In the genomic region with DNA sequence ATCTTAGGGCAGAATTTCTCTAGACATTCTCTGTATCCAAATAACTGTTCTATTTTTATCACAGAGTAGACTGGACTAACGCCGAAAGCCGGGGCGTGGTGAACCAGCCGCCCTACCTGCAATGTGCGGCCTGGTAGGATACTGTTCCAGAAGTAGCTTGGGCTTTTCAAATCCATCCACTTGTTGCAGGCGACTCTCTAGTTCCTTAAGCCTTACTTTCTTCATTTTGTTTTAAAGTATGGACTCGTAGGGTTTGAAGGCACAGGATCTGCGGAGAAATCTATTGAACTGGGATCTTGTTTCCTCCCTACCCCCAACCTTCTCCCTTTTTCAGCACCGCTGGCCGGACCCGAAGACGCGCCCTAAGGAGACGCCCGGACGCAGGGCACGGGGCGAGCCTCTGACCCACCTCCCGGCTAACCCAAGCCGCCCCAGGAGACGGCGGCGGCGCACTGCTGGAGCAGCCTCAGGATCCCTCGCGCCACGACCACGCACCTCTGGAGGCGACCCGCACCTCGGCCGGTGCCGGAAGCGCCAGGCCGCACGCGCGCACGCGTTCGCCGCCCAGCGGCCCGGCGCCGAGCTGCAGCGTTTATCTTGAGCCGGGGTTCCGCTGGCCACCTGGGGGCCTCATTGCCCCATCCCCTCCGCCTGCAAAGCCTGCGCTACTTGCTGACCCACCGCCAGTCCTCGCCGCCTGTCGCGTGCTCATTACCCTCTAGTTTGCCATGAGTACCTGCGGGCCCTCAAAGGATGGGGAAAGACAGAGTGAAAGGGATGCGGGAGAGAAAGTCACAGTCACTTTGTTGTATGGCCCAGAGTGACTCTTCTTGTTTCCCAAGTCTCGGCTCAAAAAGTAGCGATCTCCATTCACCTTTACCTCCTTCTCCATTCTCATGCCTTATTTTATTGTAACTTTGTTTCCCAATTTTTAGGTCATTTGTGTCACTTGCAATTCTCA, we compare ENCODE assay signal across 8 cellular contexts. TPM values are rescaled to one million over a fixed set of nuclear protein-coding genes. Genes with fewer than 3 reads are reported as not detected.
DNase-seq lines count a peak whose midpoint lies in the region; ATAC-seq and TF ChIP-seq lines count a peak whose summit lies in the region.

A gene (minus strand): TSS at position 533 of the 961 bp plus-strand sequence. CDS start 308 bp downstream, at position 225.

- H3K9me3 Mint-ChIP-seq in activated CD4-positive, alpha-beta T cell treated with anti-CD3 and anti-CD28 coated beads for 36 hours (ENCODE audit: low read depth) = no peaks in the 10 kb centered on the region

- CTCF ChIA-PET in activated CD4-positive, alpha-beta T cell treated with anti-CD3 and anti-CD28 coated beads for 36 hours (lab: Charles Lee) = interaction anchor here (0.6 to 1.8 kb wide), 16 partner anchors 9 to 1270 kb away, joined by 3 to 11 read pairs (median 3); a partner anchor contains a TSS

- no peaks in the 10 kb centered on the region for H3K27me3 Mint-ChIP-seq in activated CD4-positive, alpha-beta T cell treated with anti-CD3 and anti-CD28 coated beads for 36 hours

- peak; percentile 63 for ATAC-seq in GM19025 (IDR thresholded peaks at IDR 0.05; ENCODE audit: low read depth, unreplicated experiment)
- ATAC-seq in HG03280 (IDR thresholded peaks at IDR 0.05; ENCODE audit: unreplicated experiment) = peak; percentile 65
- ATAC-seq in activated CD4-positive, alpha-beta T cell treated with anti-CD3 and anti-CD28 coated beads for 36 hours = peak; percentile 72

- POLR2A ChIA-PET in activated CD4-positive, alpha-beta T cell treated with anti-CD3 and anti-CD28 coated beads for 36 hours (lab: Charles Lee) = interaction anchor here (0.7 to 1.4 kb wide), 2 partner anchors 13 to 251 kb away, joined by 3 read pairs; a partner anchor contains a TSS

- peaks cover 55% of the 10 kb centered on the region for H3K4me1 Mint-ChIP-seq in activated CD4-positive, alpha-beta T cell treated with anti-CD3 and anti-CD28 coated beads for 36 hours

- intact Hi-C loops in activated CD4-positive, alpha-beta T cell treated with anti-CD3 and anti-CD28 coated beads for 36 hours (cut with DNase I, micrococcal nuclease) = loop anchor here (1.0 to 10.0 kb wide), 10 partner anchors 52 to 1580 kb away; a partner anchor contains a TSS

- peak within 1 kb of the TSS; percentile 89 for H3K27ac Mint-ChIP-seq in activated CD4-positive, alpha-beta T cell treated with anti-CD3 and anti-CD28 coated beads for 36 hours

- DNase-seq in AML-193 (lab: John Stamatoyannopoulos, UW) (peak; percentile 78 to 79), NCI-H460 (ENCODE audit: extremely low read depth, low read depth) (peak; percentile 80), choroid plexus epithelial cell (ENCODE audit: low read depth) (peak; percentile 80), kidney glomerular epithelial cell (lab: John Stamatoyannopoulos, UW) (peak; percentile 84)
- peak; percentile 89 for DNase-seq in activated CD4-positive, alpha-beta T cell treated with anti-CD3 and anti-CD28 coated beads for 36 hours
- DNase-seq in stimulated activated CD4-positive, alpha-beta T cell treated with anti-CD3 and anti-CD28 coated beads, Interleukin-1b, Interleukin-23, amount 100 ng/mL, for 1 hour (ENCODE audit: low read depth in 2 of 2) = peak; percentile 12 to 60

- peak; percentile 67 for TF ChIP-seq CTCF in choroid plexus epithelial cell (conservative IDR thresholded peaks at IDR 0.05; ENCODE audit: low read depth, low read length)

- H3K36me3 Mint-ChIP-seq in activated CD4-positive, alpha-beta T cell treated with anti-CD3 and anti-CD28 coated beads for 36 hours (ENCODE audit: low read depth) = peaks cover 29% of the 10 kb centered on the region

- peak within 1 kb of the TSS; percentile 93 for H3K4me3 ChIP-seq in choroid plexus epithelial cell (ENCODE audit: low read depth, low read length)

- peak within 1 kb of the TSS; percentile 83 for H3K4me3 Mint-ChIP-seq in activated CD4-positive, alpha-beta T cell treated with anti-CD3 and anti-CD28 coated beads for 36 hours

RNA-seq across cellular contexts. Expression of the gene that starts here (rescaled TPM):
- total RNA-seq in NCI-H460 (2014; rRNA removed; shearing (Covaris generic)) = 154 and 170 TPM in 2 replicates
- 79.9 and 95.2 TPM in 2 replicates for polyA plus RNA-seq in NCI-H460 (2014; cell fraction: nucleus; rRNA removed)
- total RNA-seq in activated CD4-positive, alpha-beta T cell treated with anti-CD3 and anti-CD28 coated beads for 36 hours = 100 to 1,000 TPM; 129 to 165 TPM

Comparison
In these comparisons a context has a peak if more than half of its experiments do, and no peak if none do; other contexts are left out.
1. Peak in every context shown above with its lines: DNase-seq, ATAC-seq and H3K4me3 ChIP-seq.
2. DNase-seq: peak in every context shown above with its lines; median percentile 89 in activated CD4-positive, alpha-beta T cell treated with anti-CD3 and anti-CD28 coated beads for 36 hours; 84 in kidney glomerular epithelial cell; 80 in NCI-H460; 80 in choroid plexus epithelial cell; 78 in AML-193; 36 in stimulated activated CD4-positive, alpha-beta T cell treated with anti-CD3 and anti-CD28 coated beads, Interleukin-1b, Interleukin-23, amount 100 ng/mL, for 1 hour.